In the genomic region with DNA sequence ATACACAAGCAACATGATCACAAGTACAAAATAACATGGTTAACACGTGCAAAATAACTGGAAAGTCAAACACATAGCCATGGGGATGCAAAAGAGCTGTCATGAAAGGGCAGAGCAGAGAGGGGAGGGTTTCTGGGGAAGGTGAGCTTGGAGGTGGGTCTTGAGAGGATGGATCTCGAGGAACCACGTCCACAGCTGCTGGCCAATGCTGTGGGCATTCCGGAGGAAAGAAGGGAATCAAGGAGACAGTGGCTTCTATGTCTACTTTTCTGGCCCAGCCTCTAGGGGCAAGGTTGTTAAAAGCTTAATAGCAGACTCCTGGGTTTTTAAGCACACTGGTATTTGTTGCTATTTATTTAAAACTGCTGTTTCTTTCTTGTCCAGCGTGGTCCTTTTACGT, we compare ENCODE assay signal across 19 cellular contexts. TPM values are rescaled to one million over a fixed set of nuclear protein-coding genes. Genes with fewer than 3 reads are reported as not detected.
DNase-seq lines count a peak whose midpoint lies in the region; ATAC-seq, FAIRE-seq and TF ChIP-seq lines count a peak whose summit lies in the region.
"Had no signal": no experiment of that assay in that cellular context is flagged by ENCODE, and none has a peak within 500 bp of the region (broad histone marks: within the 10 kb centered on the region; RNA-seq: fewer than 3 reads in every experiment).

No MANE protein-coding gene starts in this region.

- H3K36me3 Mint-ChIP-seq in activated T-cell treated with anti-CD3 and anti-CD28 coated beads, Interleukin-2, amount 50 U/mL, for 24 hours (ENCODE audit: low read depth), result no peaks in the 10 kb centered on the region

- ATAC-seq in K562, result no peak
- ATAC-seq in stimulated activated naive CD8-positive, alpha-beta T cell treated with anti-CD3 and anti-CD28 coated beads, Interleukin-15, Interleukin-2, amounts not matched to agents 100 U/mL and 50 U/mL, for 24 hours, result no peak

- peak overlapping the region; percentile 38 for H2AFZ ChIP-seq in K562 (ENCODE audit: low read depth, low read length)

- no peak overlapping the region for H3K4me3 Mint-ChIP-seq in activated T-cell treated with anti-CD3 and anti-CD28 coated beads, Interleukin-2, amount 50 U/mL, for 24 hours
- H3K4me3 Mint-ChIP-seq: HFFc6 had no signal

- peak; percentile 8 for DNase-seq in activated T-cell treated with anti-CD3 and anti-CD28 coated beads, Interleukin-2, amount 50 U/mL, for 24 hours
- DNase-seq in activated T-cell treated with anti-CD3 and anti-CD28 coated beads for 4 hours (no peak), K562 (ENCODE audit: extremely low read depth in 1 of 4, low spot score in 3 of 4) (no peak), myocyte (ENCODE audit: low read depth) (peak; percentile 77), occipital lobe (lab: John Stamatoyannopoulos, UW) (no peak), cerebellar cortex (ENCODE audit: low spot score) (no peak)
- no peak for DNase-seq in stimulated activated naive CD8-positive, alpha-beta T cell treated with anti-CD3 and anti-CD28 coated beads, Interleukin-15, Interleukin-2, amounts not matched to agents 100 U/mL and 50 U/mL, for 24 hours
- DNase-seq: C1 segment of cervical spinal cord, HFFc6, NCI-H1048, NCI-H1436 treated with DMSO at 0.1 percent for 48 hours, NCI-H2081, NCI-H510A, NCI-H774 had no signal

- no peaks in the 10 kb centered on the region for H3K79me2 ChIP-seq in K562 (ENCODE audit: control insufficient read depth, insufficient read depth, low read length)

- FAIRE-seq in K562 (lab: Jason Lieb, UNC), result no peak
- FAIRE-seq: A204.1, H1 had no signal

- H3K27me3 Mint-ChIP-seq in activated T-cell treated with anti-CD3 and anti-CD28 coated beads, Interleukin-2, amount 50 U/mL, for 24 hours, result peaks cover 5% of the 10 kb centered on the region

- H3K4me3 ChIP-seq in K562 (no peak overlapping the region), skeletal muscle tissue (ENCODE audit: low read length in 3 of 3) (peak overlapping the region; percentile 4 to 65 (median 27))

- CTCF ChIA-PET in K562 (lab: Yijun Ruan, JAX; ENCODE audit: low intra/inter-chr PET ratio), result no interaction called here

- H4K20me1 ChIP-seq in K562 (replicated peaks; ENCODE audit: control insufficient read depth, insufficient read depth, low read length), result no peaks in the 10 kb centered on the region

- TF ChIP-seq CTCF in K562 (IDR thresholded peaks at IDR 0.05 in 2 of 3, conservative IDR thresholded peaks at IDR 0.05 in 1 of 3; ENCODE audit: insufficient read depth in 2 of 3, low read depth in 1 of 3, low read length in 3 of 3), result no peak

- no peak overlapping the region for H3K27ac ChIP-seq in K562 (ENCODE audit: extremely low read depth, low read depth, low read length)
- H3K27ac ChIP-seq in skeletal muscle tissue (ENCODE audit: low read depth, low read length), result peak overlapping the region; percentile 90
- H3K27ac ChIP-seq: KMS-11 had no signal

- H3K4me1 Mint-ChIP-seq in activated T-cell treated with anti-CD3 and anti-CD28 coated beads, Interleukin-2, amount 50 U/mL, for 24 hours (ENCODE audit: low read depth), result no peaks in the 10 kb centered on the region

- no peaks in the 10 kb centered on the region for H3K9me3 ChIP-seq in K562 (replicated peaks; ENCODE audit: control insufficient read depth, insufficient read depth, low read depth, low read length)
- no peaks in the 10 kb centered on the region for H3K9me3 ChIP-seq in skeletal muscle tissue (ENCODE audit: control insufficient read depth in 3 of 3, low read length in 3 of 3)

- H3K27me3 ChIP-seq in K562 (ENCODE audit: control insufficient read depth in 2 of 2, insufficient read depth in 2 of 2, low read length in 2 of 2), result no peaks in the 10 kb centered on the region
- H3K27me3 ChIP-seq in skeletal muscle tissue (ENCODE audit: control insufficient read depth in 3 of 3, insufficient read depth in 3 of 3, low read length in 3 of 3), result no peaks in the 10 kb centered on the region

- peaks cover 9 to 19% of the 10 kb centered on the region in 2 experiments; a peak in 4 of 5 replicates for H3K4me1 ChIP-seq in K562 (replicated peaks in 1 of 2; ENCODE audit: control insufficient read depth in 2 of 2, insufficient read depth in 2 of 2, low read length in 2 of 2)
- H3K4me1 ChIP-seq in skeletal muscle tissue (ENCODE audit: control insufficient read depth in 3 of 3, insufficient read depth in 3 of 3, low read length in 3 of 3), result peaks cover 15 to 65% (median 64%) of the 10 kb centered on the region in 3 donors

- H3K9ac ChIP-seq in K562 (ENCODE audit: insufficient read depth in 1 of 2, low read depth in 2 of 2, low read length in 2 of 2) (no peak overlapping the region), skeletal muscle tissue (ENCODE audit: low read depth in 1 of 3, low read length in 3 of 3) (peak overlapping the region; percentile 55 to 86 (median 64))
- H3K9ac ChIP-seq: KMS-11 had no signal

- in situ Hi-C loops in K562 (cut with MboI), result no loop called here

- WGBS in K562 (ENCODE audit: insufficient coverage, low coverage, missing lambda C conversion rate), result 24% methylated on average over 4 of the region's 6 CpGs

- POLR2A ChIA-PET in K562 (lab: Yijun Ruan, JAX), result interaction anchor here (0.8 to 1.4 kb wide), 2 partner anchors 10 to 19 kb away, joined by 3 to 5 read pairs; no protein-coding TSS in a partner anchor

- no peak for TF ChIP-seq POLR2A in K562 (conservative IDR thresholded peaks at IDR 0.05)

- H3K9me3 Mint-ChIP-seq in activated T-cell treated with anti-CD3 and anti-CD28 coated beads, Interleukin-2, amount 50 U/mL, for 24 hours, result no peaks in the 10 kb centered on the region
- H3K9me3 Mint-ChIP-seq: HFFc6 had no signal

- H3K36me3 ChIP-seq in K562 (ENCODE audit: control insufficient read depth, insufficient read depth, low read length), result no peaks in the 10 kb centered on the region
- no peaks in the 10 kb centered on the region for H3K36me3 ChIP-seq in skeletal muscle tissue (ENCODE audit: control insufficient read depth in 3 of 3, insufficient read depth in 3 of 3, low read length in 3 of 3)

- intact Hi-C loops in K562 (cut with micrococcal nuclease), result no loop called here

- no peak overlapping the region for H3K4me2 ChIP-seq in K562 (ENCODE audit: insufficient read depth, low read length)
- H3K4me2 ChIP-seq: KMS-11 had no signal

- TF ChIP-seq EP300 in K562 (IDR thresholded peaks at IDR 0.05; ENCODE audit: low read length), result no peak

- no peak for TF ChIP-seq RAD21 in K562 (CRISPR knock-in tag; conservative IDR thresholded peaks at IDR 0.05 in 1 of 2, IDR thresholded peaks at IDR 0.05 in 1 of 2)

- H3K27ac Mint-ChIP-seq in activated T-cell treated with anti-CD3 and anti-CD28 coated beads, Interleukin-2, amount 50 U/mL, for 24 hours, result no peak overlapping the region
- H3K27ac Mint-ChIP-seq: HFFc6 had no signal

- no peaks in the 10 kb centered on the region for H3K9me1 ChIP-seq in K562 (ENCODE audit: control insufficient read depth, insufficient read depth, low read length)

- no TSS peak for BruUV-seq in K562 (replicated peaks; lab: Mats Ljungman, UMichigan)

RNA-seq across cellular contexts. Expression of gene MYH7, which starts 8.4 kb away (rescaled TPM):
- total RNA-seq in K562 (2011; cell fraction: chromatin; rRNA removed; ENCODE audit: low replicate concordance), result not detected in 2 replicates
- not detected in 2 replicates for total RNA-seq in K562 (2011; cell fraction: nucleolus; rRNA removed)
- total RNA-seq in K562 (2011; cell fraction: nucleoplasm; rRNA removed), result not detected in 2 replicates
- not detected in 2 replicates for total RNA-seq in K562 (2014; rRNA removed)
- total RNA-seq in K562 (2014; rRNA removed; fragmentation: Illumina TruSeq; extraction: Trizol), result not detected in 2 replicates
- not detected in 2 replicates for total RNA-seq in K562 (2015; rRNA removed; fragmentation: Illumina TruSeq; extraction: Trizol)
- total RNA-seq in K562 (2021), result not detected in 2 replicates
- not detected in 2 replicates for polyA plus RNA-seq in K562 (2011; rRNA removed)
- polyA plus RNA-seq in K562 (2011; cell fraction: cytosol; rRNA removed), result not detected in 2 replicates
- not detected in 2 replicates for polyA plus RNA-seq in K562 (2011; cell fraction: nucleus; rRNA removed)
- polyA plus RNA-seq in K562 (2012), result not detected in 2 replicates
- polyA plus RNA-seq in K562 (2014; fragmentation: Illumina TruSeq; extraction: Trizol), result not detected in 2 replicates
- polyA plus RNA-seq in K562 (2014; fragmentation: Nextera tagmentation; extraction: Ambion mirVana), result not detected
- polyA plus RNA-seq in K562 (2014; rRNA removed), result not detected in 2 replicates
- polyA minus RNA-seq in K562 (2011; rRNA and poly(A)+ RNA removed), result not detected in 2 replicates
- polyA minus RNA-seq in K562 (2011; cell fraction: cytosol; rRNA and poly(A)+ RNA removed), result not detected in 2 replicates
- polyA minus RNA-seq in K562 (2011; cell fraction: nucleus; rRNA and poly(A)+ RNA removed), result not detected in 2 replicates
- total RNA-seq in myocyte, result 155 and 258 TPM in 2 replicates
- 257 TPM for polyA plus RNA-seq in myocyte (2012)
- total RNA-seq in skeletal muscle tissue, result 426 TPM
- total RNA-seq in occipital lobe, result 0.31 TPM
- total RNA-seq: H1, HFFc6, M059J had no signal
- polyA plus RNA-seq: H1 had no signal

RNA-seq across cellular contexts. Expression of gene NGDN, which starts 25.6 kb away (rescaled TPM):
- 93.2 and 127 TPM in 2 replicates for total RNA-seq in K562 (2011; cell fraction: chromatin; rRNA removed; ENCODE audit: low replicate concordance)
- 59.3 and 59.7 TPM in 2 replicates for total RNA-seq in K562 (2011; cell fraction: nucleolus; rRNA removed)
- total RNA-seq in K562 (2011; cell fraction: nucleoplasm; rRNA removed), result 71.3 and 86.8 TPM in 2 replicates
- total RNA-seq in K562 (2014; rRNA removed), result 55.1 and 65.3 TPM in 2 replicates
- total RNA-seq in K562 (2014; rRNA removed; fragmentation: Illumina TruSeq; extraction: Trizol), result 85.2 and 95.2 TPM in 2 replicates
- total RNA-seq in K562 (2015; rRNA removed; fragmentation: Illumina TruSeq; extraction: Trizol), result 73.1 and 74.9 TPM in 2 replicates
- total RNA-seq in K562 (2021), result 41.6 and 42.9 TPM in 2 replicates
- 62.2 and 82.6 TPM in 2 replicates for polyA plus RNA-seq in K562 (2011; rRNA removed)
- polyA plus RNA-seq in K562 (2011; cell fraction: cytosol; rRNA removed), result 21.4 and 31.5 TPM in 2 replicates
- polyA plus RNA-seq in K562 (2011; cell fraction: nucleus; rRNA removed), result 51.2 and 90.7 TPM in 2 replicates
- 30.7 and 63.7 TPM in 2 replicates for polyA plus RNA-seq in K562 (2012)
- polyA plus RNA-seq in K562 (2014; fragmentation: Illumina TruSeq; extraction: Trizol), result 71.9 and 74.0 TPM in 2 replicates
- polyA plus RNA-seq in K562 (2014; fragmentation: Nextera tagmentation; extraction: Ambion mirVana), result 100 to 1,000 TPM; 165 to 195 TPM
- polyA plus RNA-seq in K562 (2014; rRNA removed), result 73.5 and 82.4 TPM in 2 replicates
- polyA minus RNA-seq in K562 (2011; rRNA and poly(A)+ RNA removed), result 59.7 and 68.6 TPM in 2 replicates
- 23.7 and 25.8 TPM in 2 replicates for polyA minus RNA-seq in K562 (2011; cell fraction: cytosol; rRNA and poly(A)+ RNA removed)
- 26.7 and 45.9 TPM in 2 replicates for polyA minus RNA-seq in K562 (2011; cell fraction: nucleus; rRNA and poly(A)+ RNA removed)
- 34.3 and 39.5 TPM in 2 replicates for total RNA-seq in myocyte
- polyA plus RNA-seq in myocyte (2012), result 30.9 TPM
- total RNA-seq in skeletal muscle tissue, result 32.4 TPM
- 49.1 TPM for total RNA-seq in occipital lobe

RNA-seq across cellular contexts. Expression of gene MYH6, which starts 35.8 kb away (rescaled TPM):
- 0.09 TPM in 1 of 2 replicates, not detected in the other for total RNA-seq in K562 (2011; cell fraction: chromatin; rRNA removed; ENCODE audit: low replicate concordance)
- not detected in 2 replicates for total RNA-seq in K562 (2011; cell fraction: nucleolus; rRNA removed)
- total RNA-seq in K562 (2011; cell fraction: nucleoplasm; rRNA removed), result not detected in 2 replicates
- total RNA-seq in K562 (2014; rRNA removed) (not detected in 2 replicates), K562 (2014; rRNA removed; fragmentation: Illumina TruSeq; extraction: Trizol) (not detected in 2 replicates), K562 (2015; rRNA removed; fragmentation: Illumina TruSeq; extraction: Trizol) (not detected in 2 replicates), K562 (2021) (not detected in 2 replicates), myocyte (2.6 and 3.4 TPM in 2 replicates), skeletal muscle tissue (2.1 TPM), occipital lobe (not detected)
- polyA plus RNA-seq in K562 (2011; rRNA removed) (not detected in 2 replicates), K562 (2014; fragmentation: Illumina TruSeq; extraction: Trizol) (not detected in 2 replicates), K562 (2014; fragmentation: Nextera tagmentation; extraction: Ambion mirVana) (not detected), K562 (2014; rRNA removed) (not detected in 2 replicates)
- 0.04 TPM in 1 of 2 replicates, not detected in the other for polyA plus RNA-seq in K562 (2011; cell fraction: cytosol; rRNA removed)
- 0.03 and 0.04 TPM in 2 replicates for polyA plus RNA-seq in K562 (2011; cell fraction: nucleus; rRNA removed)
- polyA plus RNA-seq in K562 (2012), result 0.03 TPM in 2 replicates
- 0.12 TPM in 1 of 2 replicates, not detected in the other for polyA minus RNA-seq in K562 (2011; rRNA and poly(A)+ RNA removed)
- not detected in 2 replicates for polyA minus RNA-seq in K562 (2011; cell fraction: cytosol; rRNA and poly(A)+ RNA removed)
- not detected in 2 replicates for polyA minus RNA-seq in K562 (2011; cell fraction: nucleus; rRNA and poly(A)+ RNA removed)
- 7.7 TPM for polyA plus RNA-seq in myocyte (2012)
- total RNA-seq: H1, HFFc6, M059J had no signal

Comparison
In these comparisons a context has a peak if more than half of its experiments do, and no peak if none do; other contexts are left out.
1. DNase-seq: peak in activated T-cell treated with anti-CD3 and anti-CD28 coated beads, Interleukin-2, amount 50 U/mL, for 24 hours (single experiment) and myocyte (single experiment); none in activated T-cell treated with anti-CD3 and anti-CD28 coated beads for 4 hours (single experiment), K562 (0 of 4), stimulated activated naive CD8-positive, alpha-beta T cell treated with anti-CD3 and anti-CD28 coated beads, Interleukin-15, Interleukin-2, amounts not matched to agents 100 U/mL and 50 U/mL, for 24 hours (single experiment), occipital lobe (single experiment) and cerebellar cortex (single experiment).
2. H3K9ac ChIP-seq: peak in skeletal muscle tissue (3 of 3); none in K562 (0 of 2).
3. RNA of gene MYH7, which starts 8.4 kb away (total RNA-seq): 426 TPM in skeletal muscle tissue (single experiment) and 155 to 258 TPM in myocyte; 0.31 TPM in occipital lobe (single experiment) and not detected in K562; every median in the first group is over 100 times any median in the second.